16 cellular contexts compared by ENCODE assay signal in genomic region chr10:125082881-125083575, GRCh38.
DNase-seq lines count a peak whose midpoint lies in the region; ATAC-seq and TF ChIP-seq lines count a peak whose summit lies in the region.
"Had no signal": no experiment of that assay in that cellular context is flagged by ENCODE, and none has a peak within 500 bp of the region (broad histone marks: within the 10 kb centered on the region; RNA-seq: fewer than 3 reads in every experiment).

No MANE protein-coding gene starts in this region.

- TF ChIP-seq POLR2A in gastrocnemius medialis (IDR thresholded peaks at IDR 0.05), result no peak

- no peak overlapping the region for H3K4me3 ChIP-seq in GM23248
- no peak overlapping the region for H3K4me3 ChIP-seq in right atrium auricular region
- H3K4me3 ChIP-seq in gastrocnemius medialis, result no peak overlapping the region
- no peak overlapping the region for H3K4me3 ChIP-seq in Karpas-422 (ENCODE audit: low read length)
- H3K4me3 ChIP-seq: GM12878 had no signal

- H3K9me3 ChIP-seq in GM23248 (ENCODE audit: low read depth), result no peaks in the 10 kb centered on the region
- H3K9me3 ChIP-seq in right atrium auricular region, result no peaks in the 10 kb centered on the region
- no peaks in the 10 kb centered on the region for H3K9me3 ChIP-seq in gastrocnemius medialis
- no peaks in the 10 kb centered on the region for H3K9me3 ChIP-seq in Karpas-422 (ENCODE audit: low read length)

- H3K4me3 Mint-ChIP-seq in WTC11, result no peak overlapping the region
- H3K4me3 Mint-ChIP-seq: activated B cell treated with CpG ODN at 0.5 μM for 24 hours; activated T-helper 1 cell treated with anti-CD3 and anti-CD28 coated beads, Interleukin-12 subunit alpha, Interleukin-12 subunit beta, Interleukin-2, Interleukin-4 antibody, amounts not matched to agents 30 ng/mL and 10 ng/mL and 1 ng/mL, durations not matched to agents 14 hours and 24 hours and 36 hours; stimulated activated naive CD8-positive, alpha-beta T cell treated with anti-CD3 and anti-CD28 coated beads, Interleukin-15, amount 100 ng/mL, for 72 hours had no signal

- H3K27me3 Mint-ChIP-seq in WTC11 (ENCODE audit: low read depth), result no peaks in the 10 kb centered on the region

- H3K4me1 ChIP-seq in GM23248 (ENCODE audit: insufficient read depth) (peaks cover 22% of the 10 kb centered on the region), right atrium auricular region (peaks cover 0 to 57% of the 10 kb centered on the region in 2 donors), gastrocnemius medialis (peaks cover 83 to 92% of the 10 kb centered on the region in 2 donors), Karpas-422 (ENCODE audit: low read length) (no peaks in the 10 kb centered on the region)

- H3K4me2 ChIP-seq in GM23248 (ENCODE audit: unreplicated experiment) (no peak overlapping the region), Karpas-422 (ENCODE audit: low read depth, low read length, poor library complexity, severe bottlenecking) (no peak overlapping the region)

- H3K9ac ChIP-seq in GM23248, result peak overlapping the region; percentile 57; the same call in 1 of the 2 replicates
- no peak overlapping the region for H3K9ac ChIP-seq in Karpas-422 (ENCODE audit: low read length)

- H3K27ac Mint-ChIP-seq in WTC11, result peak overlapping the region; percentile 30
- H3K27ac Mint-ChIP-seq: activated B cell treated with CpG ODN at 0.5 μM for 24 hours; activated T-helper 1 cell treated with anti-CD3 and anti-CD28 coated beads, Interleukin-12 subunit alpha, Interleukin-12 subunit beta, Interleukin-2, Interleukin-4 antibody, amounts not matched to agents 30 ng/mL and 10 ng/mL and 1 ng/mL, durations not matched to agents 14 hours and 24 hours and 36 hours; stimulated activated naive CD8-positive, alpha-beta T cell treated with anti-CD3 and anti-CD28 coated beads, Interleukin-15, amount 100 ng/mL, for 72 hours had no signal

- H3K79me2 ChIP-seq in GM23248 (ENCODE audit: insufficient read depth), result peaks cover 97% of the 10 kb centered on the region
- no peaks in the 10 kb centered on the region for H3K79me2 ChIP-seq in Karpas-422 (ENCODE audit: low read length)

- H3F3A ChIP-seq in GM23248 (ENCODE audit: insufficient read depth), result no peaks in the 10 kb centered on the region

- H3K9me3 Mint-ChIP-seq in WTC11, result no peaks in the 10 kb centered on the region
- H3K9me3 Mint-ChIP-seq: activated B cell treated with CpG ODN at 0.5 μM for 24 hours; activated T-helper 1 cell treated with anti-CD3 and anti-CD28 coated beads, Interleukin-12 subunit alpha, Interleukin-12 subunit beta, Interleukin-2, Interleukin-4 antibody, amounts not matched to agents 30 ng/mL and 10 ng/mL and 1 ng/mL, durations not matched to agents 14 hours and 24 hours and 36 hours; stimulated activated naive CD8-positive, alpha-beta T cell treated with anti-CD3 and anti-CD28 coated beads, Interleukin-15, amount 100 ng/mL, for 72 hours had no signal

- no peaks in the 10 kb centered on the region for H3K36me3 ChIP-seq in GM23248 (ENCODE audit: low read depth)
- H3K36me3 ChIP-seq in right atrium auricular region, result peaks cover 7% of the 10 kb centered on the region
- no peaks in the 10 kb centered on the region for H3K36me3 ChIP-seq in gastrocnemius medialis
- H3K36me3 ChIP-seq in Karpas-422 (ENCODE audit: insufficient read depth, low read length), result no peaks in the 10 kb centered on the region

- WGBS in GM23248 (ENCODE audit: low coverage in 1 of 2, low lambda C conversion rate in 2 of 2, missing lambda C conversion rate in 2 of 2), 2 experiments, result 87 to 95% methylated on average over 15 of the region's 15 CpGs

- no peaks in the 10 kb centered on the region; the same call in none of the 2 replicates for H4K20me1 ChIP-seq in GM23248 (ENCODE audit: insufficient read depth)
- H4K20me1 ChIP-seq in Karpas-422 (ENCODE audit: insufficient read depth, low read depth, low read length), result no peaks in the 10 kb centered on the region

- intact Hi-C loops in gastrocnemius medialis (cut with DNase I; ENCODE audit: low total_unique reads), result no loop called here

- POLR2A ChIA-PET in WTC11 (lab: Charles Lee), result no interaction called here

- TF ChIP-seq CTCF in WTC11 (IDR thresholded peaks at IDR 0.05) (no peak), right atrium auricular region (IDR thresholded peaks at IDR 0.05) (no peak), gastrocnemius medialis (IDR thresholded peaks at IDR 0.05 in 4 of 5, conservative IDR thresholded peaks at IDR 0.05 in 1 of 5) (no peak), GM13977 (IDR thresholded peaks at IDR 0.05; ENCODE audit: extremely low read depth, insufficient read depth, missing control alignments) (no peak)

- H3K27ac ChIP-seq in GM23248 (peak overlapping the region; percentile 76), right atrium auricular region (peak overlapping the region; percentile 83 to 89), gastrocnemius medialis (peak overlapping the region; percentile 86 to 91 (median 89)), Karpas-422 (ENCODE audit: low read length) (no peak overlapping the region)

- CTCF ChIA-PET in WTC11 (lab: Charles Lee), result interaction anchor here (0.9 to 2.9 kb wide), 2 partner anchors 20 to 35 kb away, joined by 3 to 12 read pairs; no protein-coding TSS in a partner anchor

- H3K9me2 ChIP-seq in GM23248 (ENCODE audit: insufficient read depth) (no peaks in the 10 kb centered on the region), Karpas-422 (replicated peaks; ENCODE audit: insufficient read depth, low read length) (no peaks in the 10 kb centered on the region)

- H3K4me1 Mint-ChIP-seq in WTC11, result peaks cover 74% of the 10 kb centered on the region
- H3K4me1 Mint-ChIP-seq: activated B cell treated with CpG ODN at 0.5 μM for 24 hours; stimulated activated naive CD8-positive, alpha-beta T cell treated with anti-CD3 and anti-CD28 coated beads, Interleukin-15, amount 100 ng/mL, for 72 hours had no signal

- H2AFZ ChIP-seq in GM23248, result no peak overlapping the region
- no peak overlapping the region for H2AFZ ChIP-seq in Karpas-422 (ENCODE audit: low read length)

- DNase-seq in GM23248 (no peak), WTC11 (ENCODE audit: low spot score) (no peak), right atrium auricular region (ENCODE audit: low spot score) (no peak), gastrocnemius medialis (no peak), DMS79 (lab: John Stamatoyannopoulos, UW) (no peak), GM13977 (ENCODE audit: low spot score) (no peak), Karpas-422 (no peak)
- DNase-seq: activated B cell treated with CpG ODN at 0.5 μM for 24 hours; activated CD8-positive, alpha-beta memory T cell treated with anti-CD3 and anti-CD28 coated beads for 24 hours; NCI-H1436; posterior cingulate gyrus; stimulated activated CD4-positive, alpha-beta T cell treated with anti-CD3 and anti-CD28 coated beads, Interleukin-15, amount 100 ng/mL, for 24 hours; stimulated activated naive CD8-positive, alpha-beta T cell treated with anti-CD3 and anti-CD28 coated beads, Interleukin-15, amount 100 ng/mL, for 72 hours had no signal

- peaks cover 60% of the 10 kb centered on the region for H3K36me3 Mint-ChIP-seq in WTC11

- H3K27me3 ChIP-seq in GM23248 (replicated peaks; ENCODE audit: insufficient read depth) (no peaks in the 10 kb centered on the region), right atrium auricular region (no peaks in the 10 kb centered on the region), gastrocnemius medialis (no peaks in the 10 kb centered on the region), Karpas-422 (ENCODE audit: low read length) (no peaks in the 10 kb centered on the region)

- ATAC-seq in WTC11 (no peak), gastrocnemius medialis (no peak), GM19467 (IDR thresholded peaks at IDR 0.05; ENCODE audit: unreplicated experiment) (no peak)
- ATAC-seq: GM12878; stimulated activated naive CD8-positive, alpha-beta T cell treated with anti-CD3 and anti-CD28 coated beads, Interleukin-15, amount 100 ng/mL, for 72 hours had no signal

- in situ Hi-C loops in GM23248 (cut with MboI) (no loop called here), gastrocnemius medialis (cut with MboI; ENCODE audit: low sequenced_read_pairs in 4 of 4) (loop anchor here in 1 of 4 donors (10.0 kb wide), 1 partner anchor 72 kb away; no protein-coding TSS in a partner anchor), GM13977 (cut with MboI; ENCODE audit: low pct_unique_long_range_greater_than_20kb, low sequenced_read_pairs, unreplicated experiment) (no loop called here)

TF ChIP-seq in WTC11, 78 proteins besides CTCF, POLR2A, EP300 and RAD21:
- TF ChIP-seq CREM (CRISPR knock-in tag; IDR thresholded peaks at IDR 0.05), result no peak
- no peak for TF ChIP-seq RELA (CRISPR knock-in tag; IDR thresholded peaks at IDR 0.05; ENCODE audit: borderline replicate concordance)
